26 cellular contexts compared by ENCODE assay signal in genomic region chr20:63048516-63049190, GRCh38. TPM values are rescaled to one million over a fixed set of nuclear protein-coding genes. Genes with fewer than 3 reads are reported as not detected.
"Had no signal": no experiment of that assay in that cellular context is flagged by ENCODE, and none has a peak within 500 bp of the region (broad histone marks: within the 10 kb centered on the region; RNA-seq: fewer than 3 reads in every experiment).

No MANE protein-coding gene starts in this region.

- DNase-seq: activated B cell treated with CpG ODN at 0.5 μM for 24 hours; activated CD4-positive, alpha-beta memory T cell treated with anti-CD3 and anti-CD28 coated beads for 36 hours; activated CD4-positive, alpha-beta T cell treated with anti-CD3 and anti-CD28 coated beads for 4 hours; activated naive CD4-positive, alpha-beta T cell; activated naive CD8-positive, alpha-beta T cell treated with anti-CD3 and anti-CD28 coated beads, Interleukin-2, amount 10 ng/mL, durations not matched to agents 7 days and 5 days; activated T-cell treated with anti-CD3 and anti-CD28 coated beads, Interleukin-2, amount 50 U/mL, for 1 hour; amygdala; body of pancreas; dorsolateral prefrontal cortex; endodermal cell; foreskin fibroblast; sigmoid colon; stimulated activated CD4-positive, alpha-beta T cell treated with anti-CD3 and anti-CD28 coated beads, Interleukin-4, amount 100 ng/mL, for 4 hours; stimulated activated naive CD4-positive, alpha-beta T cell; substantia nigra; T-helper 9 cell; tibial artery had no signal

- H3K27ac ChIP-seq: body of pancreas, dorsolateral prefrontal cortex, epithelial cell of prostate, sigmoid colon, tibial artery had no signal

- H3K27me3 ChIP-seq: body of pancreas had no signal

- FAIRE-seq: colon had no signal

- H3K36me3 ChIP-seq: sigmoid colon, tibial artery had no signal

- H3K4me1 ChIP-seq: body of pancreas, sigmoid colon, tibial artery had no signal

- H3K9me3 ChIP-seq: body of pancreas, sigmoid colon, tibial artery had no signal

- H3K4me3 ChIP-seq: body of pancreas, dorsolateral prefrontal cortex, sigmoid colon, tibial artery had no signal

RNA-seq across cellular contexts. Expression of gene BHLHE23, which starts 41.9 kb away (rescaled TPM):
- total RNA-seq: activated B cell treated with CpG ODN at 0.5 μM for 24 hours; activated CD4-positive, alpha-beta memory T cell treated with anti-CD3 and anti-CD28 coated beads for 36 hours; activated naive CD8-positive, alpha-beta T cell treated with anti-CD3 and anti-CD28 coated beads, Interleukin-2, amount 10 ng/mL, durations not matched to agents 7 days and 5 days; activated T-helper 17 cell treated with anti-CD3 and anti-CD28 coated beads, Interleukin-2, amount 50 U/mL, for 72 hours; body of pancreas; cardiac septum; dorsolateral prefrontal cortex; endodermal cell; kidney epithelial cell; mesothelial cell of epicardium; natural killer cell treated with Interleukin-12 subunit alpha and Interleukin-12 subunit beta and Interleukin-15 and Interleukin-18, amount 100 ng/mL, for 72 hours; renal cortical epithelial cell; sigmoid colon had no signal
- polyA plus RNA-seq: sigmoid colon, urinary bladder had no signal
